In genomic region chr11:105838668-105839403, GRCh38 we compare ENCODE assay signal across 15 cellular contexts.
DNase-seq lines count a peak whose midpoint lies in the region; ATAC-seq and TF ChIP-seq lines count a peak whose summit lies in the region.
"Had no signal": no experiment of that assay in that cellular context is flagged by ENCODE, and none has a peak within 500 bp of the region (broad histone marks: within the 10 kb centered on the region; RNA-seq: fewer than 3 reads in every experiment).

No MANE protein-coding gene starts in this region.

- ATAC-seq in GM18868 (IDR thresholded peaks at IDR 0.05; ENCODE audit: unreplicated experiment) (peak; percentile 79), HG03565 (IDR thresholded peaks at IDR 0.05; ENCODE audit: unreplicated experiment) (peak; percentile 79)
- ATAC-seq: CD8-positive, alpha-beta T cell; WTC11 had no signal

- no peaks in the 10 kb centered on the region; the same call in 1 of the 2 replicates for H3K36me3 ChIP-seq in BE2C

- no peak overlapping the region for H3K4me3 ChIP-seq in BE2C (ENCODE audit: low read depth, low read length)
- H3K4me3 ChIP-seq: lung had no signal

- TF ChIP-seq CTCF in BE2C (IDR thresholded peaks at IDR 0.05; ENCODE audit: low read depth, low read length), result no peak

- H3K9me3 ChIP-seq in BE2C, result no peaks in the 10 kb centered on the region

- DNase-seq in amniotic epithelial cell (ENCODE audit: low read depth) (peak; percentile 6), left kidney (ENCODE audit: low read depth, low spot score) (peak; percentile 63), BE2C (no peak), NCI-H82 treated with DMSO at 0.1 percent for 48 hours (lab: John Stamatoyannopoulos, UW; ENCODE audit: unreplicated experiment) (no peak), ureter (ENCODE audit: low spot score) (no peak)
- DNase-seq in stimulated activated CD4-positive, alpha-beta T cell treated with anti-CD3 and anti-CD28 coated beads, Interleukin-2, amount 100 ng/mL, for 48 hours, result no peak
- DNase-seq: activated T-cell treated with anti-CD3 and anti-CD28 coated beads, Interleukin-2, amount 50 U/mL, for 72 hours; CD8-positive, alpha-beta T cell; KBM-7; NCI-H2107; SHP77 treated with DMSO at 0.1 percent for 48 hours had no signal

- peaks cover 3% of the 10 kb centered on the region; the same call in 1 of the 2 replicates for H3K4me1 ChIP-seq in BE2C

- no peaks in the 10 kb centered on the region for H3K27me3 ChIP-seq in BE2C

Comparison
In these comparisons a context has a peak if more than half of its experiments do, and no peak if none do; other contexts are left out.
1. DNase-seq: peak in amniotic epithelial cell (single experiment) and left kidney (single experiment); none in stimulated activated CD4-positive, alpha-beta T cell treated with anti-CD3 and anti-CD28 coated beads, Interleukin-2, amount 100 ng/mL, for 48 hours (0 of 2), BE2C (single experiment), NCI-H82 treated with DMSO at 0.1 percent for 48 hours (single experiment) and ureter (single experiment).